Comparison of ENCODE assay signal across 7 cellular contexts in genomic region chr1:146036241-146036989, GRCh38.
DNase-seq lines count a peak whose midpoint lies in the region; ATAC-seq, FAIRE-seq and TF ChIP-seq lines count a peak whose summit lies in the region.

No MANE protein-coding gene starts in this region.

- peak overlapping the region; percentile 57; the same call in 1 of the 2 replicates for H3K9ac ChIP-seq in MM.1S (ENCODE audit: low read length)

- H3K27me3 ChIP-seq in MM.1S (replicated peaks; ENCODE audit: insufficient read depth, low read length): no peaks in the 10 kb centered on the region

- peak overlapping the region; percentile 79 for H3K4me2 ChIP-seq in MM.1S (ENCODE audit: low read depth, low read length)

- peak overlapping the region; percentile 59 for H2AFZ ChIP-seq in MM.1S (ENCODE audit: low read length)

- H3K9me3 ChIP-seq in MM.1S (replicated peaks; ENCODE audit: insufficient read depth, low read length): no peaks in the 10 kb centered on the region

- DNase-seq in GDM1 (lab: John Stamatoyannopoulos, UW) (peak; percentile 30), MM.1S (no peak), astrocyte of the cerebellum (ENCODE audit: low read depth) (no peak), medulla oblongata (ENCODE audit: extremely low spot score) (peak; percentile 40), HTR-8/SVneo (ENCODE audit: insufficient read length, low spot score) (no peak)
- no peak for DNase-seq in stimulated activated CD4-positive, alpha-beta T cell treated with anti-CD3 and anti-CD28 coated beads, Interleukin-4, amount 100 ng/mL, for 1 hour

- ATAC-seq in HG03045 (IDR thresholded peaks at IDR 0.05; ENCODE audit: unreplicated experiment): no peak

- no peak for FAIRE-seq in HTR-8/SVneo (lab: Jason Lieb, UNC)

- H4K20me1 ChIP-seq in MM.1S (ENCODE audit: insufficient read depth, low read length): no peaks in the 10 kb centered on the region

- no peaks in the 10 kb centered on the region for H3K36me3 ChIP-seq in MM.1S (replicated peaks; ENCODE audit: insufficient read depth, low read length)

- H3K79me2 ChIP-seq in MM.1S (ENCODE audit: low read length): no peaks in the 10 kb centered on the region

- peak overlapping the region; percentile 73; the same call in 1 of the 2 replicates for H3K27ac ChIP-seq in MM.1S (ENCODE audit: low read length)

- peak overlapping the region; percentile 89 for H3K4me3 ChIP-seq in MM.1S (ENCODE audit: low read length)
- peak overlapping the region; percentile 60 for H3K4me3 ChIP-seq in astrocyte of the cerebellum (ENCODE audit: low read depth, low read length)

- in situ Hi-C loops in astrocyte of the cerebellum (cut with HindIII; ENCODE audit: low sequenced_read_pairs): no loop called here

- TF ChIP-seq CTCF in MM.1S (IDR thresholded peaks at IDR 0.05; ENCODE audit: low read length) (no peak), astrocyte of the cerebellum (IDR thresholded peaks at IDR 0.05; ENCODE audit: low read depth, low read length, missing control alignments) (no peak)

- no peaks in the 10 kb centered on the region for H3K9me2 ChIP-seq in MM.1S (replicated peaks; ENCODE audit: insufficient read depth, low read length)

- peaks cover 21% of the 10 kb centered on the region for H3K4me1 ChIP-seq in MM.1S (ENCODE audit: low read length)

- H3F3A ChIP-seq in MM.1S (ENCODE audit: insufficient read depth, low read length): peaks cover 52% of the 10 kb centered on the region

Comparison
In these comparisons a context has a peak if more than half of its experiments do, and no peak if none do; other contexts are left out.
1. DNase-seq: peak in GDM1 (single experiment) and medulla oblongata (single experiment); none in MM.1S (single experiment), astrocyte of the cerebellum (single experiment), stimulated activated CD4-positive, alpha-beta T cell treated with anti-CD3 and anti-CD28 coated beads, Interleukin-4, amount 100 ng/mL, for 1 hour (single experiment) and HTR-8/SVneo (single experiment).